ENCODE assay signal across 8 cellular contexts in genomic region chr9:130837002-130837511, GRCh38. TPM values are rescaled to one million over a fixed set of nuclear protein-coding genes. Genes with fewer than 3 reads are reported as not detected.
A peak's percentile ranks its signal among the peaks of the same experiment; 100 is the strongest.
DNase-seq lines count a peak whose midpoint lies in the region; ATAC-seq and TF ChIP-seq lines count a peak whose summit lies in the region.

No MANE protein-coding gene starts in this region.

- peak overlapping the region; percentile 74 for H3K4me3 Mint-ChIP-seq in stimulated activated naive CD8-positive, alpha-beta T cell treated with anti-CD3 and anti-CD28 coated beads, Interleukin-15, Interleukin-2, amounts not matched to agents 100 ng/mL and 50 ng/mL, for 24 hours
- H3K4me3 Mint-ChIP-seq in chondrocyte (ENCODE audit: unreplicated experiment) (peak overlapping the region; percentile 97), mesothelial cell of epicardium (peak overlapping the region; percentile 98)

- no peak for ATAC-seq in stimulated activated naive CD8-positive, alpha-beta T cell treated with anti-CD3 and anti-CD28 coated beads, Interleukin-15, Interleukin-2, amounts not matched to agents 100 U/mL and 50 U/mL, for 24 hours
- no peak for ATAC-seq in HG02763 (IDR thresholded peaks at IDR 0.05; ENCODE audit: unreplicated experiment)
- ATAC-seq in GM18502 (IDR thresholded peaks at IDR 0.05; ENCODE audit: poor library complexity, unreplicated experiment), result no peak
- ATAC-seq in HG02840 (IDR thresholded peaks at IDR 0.05; ENCODE audit: low FRiP score, unreplicated experiment), result no peak

- peaks cover 61% of the 10 kb centered on the region for H3K4me1 Mint-ChIP-seq in stimulated activated naive CD8-positive, alpha-beta T cell treated with anti-CD3 and anti-CD28 coated beads, Interleukin-15, Interleukin-2, amounts not matched to agents 100 ng/mL and 50 ng/mL, for 24 hours (ENCODE audit: low read depth)
- H3K4me1 Mint-ChIP-seq in chondrocyte (ENCODE audit: low read depth) (peaks cover 68% of the 10 kb centered on the region), mesothelial cell of epicardium (peaks cover 63% of the 10 kb centered on the region)

- H3K27ac Mint-ChIP-seq in stimulated activated naive CD8-positive, alpha-beta T cell treated with anti-CD3 and anti-CD28 coated beads, Interleukin-15, Interleukin-2, amounts not matched to agents 100 ng/mL and 50 ng/mL, for 24 hours, result peak overlapping the region; percentile 63
- H3K27ac Mint-ChIP-seq in chondrocyte (ENCODE audit: unreplicated experiment) (peak overlapping the region; percentile 100), mesothelial cell of epicardium (peak overlapping the region; percentile 100)

- H3K36me3 Mint-ChIP-seq in stimulated activated naive CD8-positive, alpha-beta T cell treated with anti-CD3 and anti-CD28 coated beads, Interleukin-15, Interleukin-2, amounts not matched to agents 100 ng/mL and 50 ng/mL, for 24 hours (ENCODE audit: low read depth), result peaks cover 7% of the 10 kb centered on the region
- H3K36me3 Mint-ChIP-seq in chondrocyte (ENCODE audit: low read depth) (no peaks in the 10 kb centered on the region), mesothelial cell of epicardium (no peaks in the 10 kb centered on the region)

- TF ChIP-seq CTCF in chondrocyte (IDR thresholded peaks at IDR 0.05) (no peak), mesothelial cell of epicardium (IDR thresholded peaks at IDR 0.05; ENCODE audit: unreplicated experiment) (no peak)

- no peaks in the 10 kb centered on the region for H3K9me3 Mint-ChIP-seq in stimulated activated naive CD8-positive, alpha-beta T cell treated with anti-CD3 and anti-CD28 coated beads, Interleukin-15, Interleukin-2, amounts not matched to agents 100 ng/mL and 50 ng/mL, for 24 hours
- H3K9me3 Mint-ChIP-seq in chondrocyte (ENCODE audit: low read depth), result no peaks in the 10 kb centered on the region
- H3K9me3 Mint-ChIP-seq in mesothelial cell of epicardium, result no peaks in the 10 kb centered on the region

- no peaks in the 10 kb centered on the region for H3K27me3 Mint-ChIP-seq in stimulated activated naive CD8-positive, alpha-beta T cell treated with anti-CD3 and anti-CD28 coated beads, Interleukin-15, Interleukin-2, amounts not matched to agents 100 ng/mL and 50 ng/mL, for 24 hours
- H3K27me3 Mint-ChIP-seq in chondrocyte (ENCODE audit: low read depth) (no peaks in the 10 kb centered on the region), mesothelial cell of epicardium (ENCODE audit: low read depth) (no peaks in the 10 kb centered on the region)

- DNase-seq in stimulated activated naive CD8-positive, alpha-beta T cell treated with anti-CD3 and anti-CD28 coated beads, Interleukin-15, Interleukin-2, amounts not matched to agents 100 U/mL and 50 U/mL, for 24 hours, result no peak
- DNase-seq in chondrocyte (ENCODE audit: low spot score), result no peak
- no peak for DNase-seq in mesothelial cell of epicardium (ENCODE audit: low spot score in 2 of 2, unreplicated experiment in 2 of 2)
- no peak for DNase-seq in NCI-H1417 treated with DMSO at 0.1 percent for 48 hours (lab: John Stamatoyannopoulos, UW)

RNA-seq across cellular contexts. Expression of gene ABL1, which starts 2.0 kb away (rescaled TPM):
- total RNA-seq in chondrocyte (73.6 to 93.7 TPM (median 91.5 TPM) in 3 replicates), mesothelial cell of epicardium (112 to 118 TPM (median 117 TPM) in 3 replicates)

RNA-seq across cellular contexts. Expression of gene QRFP, which starts 59.6 kb away (rescaled TPM):
- total RNA-seq in chondrocyte, result not detected in 3 replicates
- not detected in 3 replicates for total RNA-seq in mesothelial cell of epicardium
